ENCODE assay signal across 1 cellular context in genomic region chr1:202282017-202282335, GRCh38.
TF ChIP-seq lines count a peak whose summit lies in the region.

No MANE protein-coding gene starts in this region.

TF ChIP-seq in K562, 482 proteins besides CTCF, POLR2A, EP300 and RAD21:
- TF ChIP-seq MCM5 (IDR thresholded peaks at IDR 0.05; ENCODE audit: low read depth) (no peak), SRSF7 (optimal IDR thresholded peaks at IDR 0.05; ENCODE audit: low read depth, low read length) (no peak), MXI1 (IDR thresholded peaks at IDR 0.05; ENCODE audit: low read depth, low read length) (no peak), GTF2E2 (tag; IDR thresholded peaks at IDR 0.05) (no peak), ELF1 (tag; IDR thresholded peaks at IDR 0.05) (no peak), CHD7 (IDR thresholded peaks at IDR 0.05; ENCODE audit: low read depth, low read length) (no peak), MGA (IDR thresholded peaks at IDR 0.05) (no peak), SREBF1 (IDR thresholded peaks at IDR 0.05; ENCODE audit: borderline replicate concordance, low read depth, low read length) (no peak), CUX1 (CRISPR knock-in tag; IDR thresholded peaks at IDR 0.05) (no peak), ZNF79 (CRISPR knock-in tag; IDR thresholded peaks at IDR 0.05; ENCODE audit: low read depth) (no peak), CC2D1A (IDR thresholded peaks at IDR 0.05) (no peak), CREB1 (IDR thresholded peaks at IDR 0.05) (no peak), CREB1 (CRISPR knock-in tag; IDR thresholded peaks at IDR 0.05) (no peak), ZNF444 (CRISPR knock-in tag; IDR thresholded peaks at IDR 0.05) (no peak), NFYB (IDR thresholded peaks at IDR 0.05; ENCODE audit: extremely low read depth, insufficient read length) (no peak)
